7 cellular contexts compared by ENCODE assay signal in genomic region chr12:14257303-14257733, GRCh38.
DNase-seq lines count a peak whose midpoint lies in the region; ATAC-seq and TF ChIP-seq lines count a peak whose summit lies in the region.

No MANE protein-coding gene starts in this region.

- intact Hi-C loops in adrenal gland (cut with DNase I) (no loop called here), left lung (cut with DNase I) (loop anchor here in 1 of 2 donors (5.0 kb wide), 1 partner anchor 105 kb away; no protein-coding TSS in a partner anchor), left colon (cut with DNase I, micrococcal nuclease) (loop anchor here in 1 of 2 donors (10.0 kb wide), 1 partner anchor 157 kb away; no protein-coding TSS in a partner anchor)

- 6 to 7% (median 6%) methylated on average over 7 of the region's 7 CpGs for WGBS in adrenal gland, 4 donors
- 7% methylated on average over 7 of the region's 7 CpGs for WGBS in suprapubic skin

- no peak for TF ChIP-seq POLR2A in adrenal gland (IDR thresholded peaks at IDR 0.05)
- no peak for TF ChIP-seq POLR2A in suprapubic skin (IDR thresholded peaks at IDR 0.05)
- TF ChIP-seq POLR2A in GM18505 (IDR thresholded peaks at IDR 0.05; ENCODE audit: borderline replicate concordance, extremely low read depth, insufficient read depth, insufficient read length) = no peak

- H3K27ac ChIP-seq in KOPT-K1 (ENCODE audit: low read depth, low read length, poor library complexity, severe bottlenecking) (peak overlapping the region; percentile 56), adrenal gland (peak overlapping the region; percentile 79 to 89 (median 84)), left lung (peak overlapping the region; percentile 92 to 98), suprapubic skin (peak overlapping the region; percentile 92)

- H3K4me1 ChIP-seq in adrenal gland (replicated peaks in 1 of 2) (peaks cover 24 to 45% of the 10 kb centered on the region in 2 donors), left lung (peaks cover 18 to 70% of the 10 kb centered on the region in 2 donors), suprapubic skin (peaks cover 50% of the 10 kb centered on the region)

- ATAC-seq in left lung (no peak), GM18505 (IDR thresholded peaks at IDR 0.05; ENCODE audit: unreplicated experiment) (no peak), left colon (no peak)

- TF ChIP-seq EP300 in suprapubic skin (IDR thresholded peaks at IDR 0.05) = no peak

- H3K9me3 ChIP-seq in KOPT-K1 (ENCODE audit: insufficient read depth, low read length, poor library complexity, severe bottlenecking) (peaks cover 19% of the 10 kb centered on the region), adrenal gland (replicated peaks in 1 of 3) (no peaks in the 10 kb centered on the region), left lung (peaks cover 0 to 3% of the 10 kb centered on the region in 2 donors), suprapubic skin (no peaks in the 10 kb centered on the region)

- H3K4me3 ChIP-seq in adrenal gland (peak overlapping the region in 1 of 4 donors; percentile 12), left lung (no peak overlapping the region), suprapubic skin (peak overlapping the region; percentile 8)

- H3K36me3 ChIP-seq in KOPT-K1 (ENCODE audit: insufficient read depth, low read length) (no peaks in the 10 kb centered on the region), adrenal gland (replicated peaks in 1 of 2) (no peaks in the 10 kb centered on the region), left lung (no peaks in the 10 kb centered on the region), suprapubic skin (no peaks in the 10 kb centered on the region)

- no peaks in the 10 kb centered on the region for H3K27me3 ChIP-seq in adrenal gland
- no peaks in the 10 kb centered on the region for H3K27me3 ChIP-seq in left lung
- no peaks in the 10 kb centered on the region for H3K27me3 ChIP-seq in suprapubic skin

- DNase-seq in adrenal gland (no peak), left lung (peak in 1 of 2 donors; percentile 81), suprapubic skin (ENCODE audit: low spot score in 2 of 2) (no peak), left colon (no peak)
- no peak for DNase-seq in effector CD4-positive, alpha-beta T cell

- TF ChIP-seq CTCF in adrenal gland (IDR thresholded peaks at IDR 0.05) (no peak), left lung (IDR thresholded peaks at IDR 0.05) (no peak), suprapubic skin (IDR thresholded peaks at IDR 0.05) (no peak)
